Comparison of ENCODE assay signal across 9 cellular contexts in the genomic region with DNA sequence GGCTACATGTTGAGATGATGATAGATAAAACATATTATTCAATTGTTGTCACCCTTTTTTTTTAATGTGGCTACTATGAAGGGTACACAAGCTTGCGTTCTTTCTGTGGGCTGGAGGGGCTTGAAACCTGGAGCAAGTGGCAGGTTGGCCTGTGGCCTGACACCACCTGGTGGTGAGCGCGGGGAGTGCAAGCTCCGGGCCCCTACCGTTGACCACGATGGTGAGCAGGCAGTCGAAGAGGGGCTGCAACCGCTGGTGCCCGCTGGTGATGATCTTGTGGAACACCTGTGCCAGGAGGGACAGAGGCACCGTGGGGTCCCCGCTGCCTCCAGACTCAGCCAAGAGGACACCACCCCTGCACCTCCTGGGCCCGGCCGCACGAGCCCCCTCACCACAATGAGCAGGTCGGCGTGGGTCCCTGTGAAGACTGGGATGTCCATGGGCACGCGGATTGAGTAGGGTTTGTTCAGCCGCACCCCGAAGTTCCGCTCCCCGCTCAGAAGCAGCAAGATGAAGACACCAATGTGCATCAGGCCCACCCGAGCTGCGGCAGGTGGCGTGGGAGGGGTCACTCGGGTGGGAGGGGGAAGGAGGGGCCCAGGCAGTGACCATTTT. TPM values are rescaled to one million over a fixed set of nuclear protein-coding genes. Genes with fewer than 3 reads are reported as not detected.
A peak's percentile ranks its signal among the peaks of the same experiment; 100 is the strongest.
DNase-seq lines count a peak whose midpoint lies in the region; ATAC-seq and TF ChIP-seq lines count a peak whose summit lies in the region.
"Had no signal": no experiment of that assay in that cellular context is flagged by ENCODE, and none has a peak within 500 bp of the region (broad histone marks: within the 10 kb centered on the region; RNA-seq: fewer than 3 reads in every experiment).

No MANE protein-coding gene starts in this region.

- H3K9me3 Mint-ChIP-seq in glutamatergic neuron (ENCODE audit: unreplicated experiment) = peaks cover 5% of the 10 kb centered on the region

- H3K36me3 Mint-ChIP-seq in glutamatergic neuron (ENCODE audit: unreplicated experiment) = no peaks in the 10 kb centered on the region

- 32 to 39% (median 37%) methylated on average over 21 to 26 of the region's 26 CpGs for WGBS in psoas muscle, 3 donors
- WGBS in aorta, 2 donors = 34 to 44% methylated on average over 26 of the region's 26 CpGs

- H3K4me1 Mint-ChIP-seq in glutamatergic neuron (ENCODE audit: low read depth, unreplicated experiment) = peaks cover 4% of the 10 kb centered on the region

- H3K4me1 ChIP-seq in psoas muscle (no peaks in the 10 kb centered on the region), aorta (ENCODE audit: control insufficient read depth in 1 of 2, insufficient read depth in 2 of 2, low read length in 2 of 2) (no peaks in the 10 kb centered on the region)

- H3K27ac ChIP-seq in psoas muscle (no peak overlapping the region), aorta (ENCODE audit: low read depth in 1 of 2, low read length in 2 of 2) (no peak overlapping the region)

- H3K36me3 ChIP-seq in psoas muscle (ENCODE audit: insufficient read depth in 1 of 2, low read depth in 1 of 2) (no peaks in the 10 kb centered on the region), aorta (ENCODE audit: control insufficient read depth in 1 of 2, insufficient read depth in 2 of 2, low read length in 1 of 2) (no peaks in the 10 kb centered on the region)

- peak; percentile 78 for DNase-seq in DMS53 (lab: John Stamatoyannopoulos, UW)
- DNase-seq in Kasumi-1 (lab: John Stamatoyannopoulos, UW) = peak; percentile 66 to 72
- peak; percentile 80 for DNase-seq in activated gamma-delta T cell treated with Interleukin-2 at 50 U/mL for 16 hours
- DNase-seq in glutamatergic neuron = peak; percentile 97
- DNase-seq in psoas muscle = peak; percentile 76 to 83
- DNase-seq in aorta = peak; percentile 79 to 94

- peaks cover 10% of the 10 kb centered on the region for H3K27me3 Mint-ChIP-seq in glutamatergic neuron (ENCODE audit: unreplicated experiment)
- H3K27me3 Mint-ChIP-seq: activated naive CD8-positive, alpha-beta T cell had no signal

- H3K27ac Mint-ChIP-seq in glutamatergic neuron (ENCODE audit: unreplicated experiment) = no peak overlapping the region
- H3K27ac Mint-ChIP-seq: activated naive CD8-positive, alpha-beta T cell had no signal

- no peaks in the 10 kb centered on the region for H3K27me3 ChIP-seq in psoas muscle (ENCODE audit: insufficient read depth in 3 of 3, low read length in 2 of 3)
- no peaks in the 10 kb centered on the region for H3K27me3 ChIP-seq in aorta (ENCODE audit: control insufficient read depth in 1 of 2, insufficient read depth in 2 of 2, low read length in 1 of 2)

- ATAC-seq in SK-N-SH treated with all-trans-retinoic acid at 6 μM for 48 hours = peak; percentile 75
- ATAC-seq in psoas muscle = peak; percentile 55 to 75 (median 72)
- peak; percentile 54 for ATAC-seq in aorta (ENCODE audit: low FRiP score)
- no peak for ATAC-seq in GM21423 (IDR thresholded peaks at IDR 0.05; ENCODE audit: unreplicated experiment)

- no peak overlapping the region for H3K4me3 ChIP-seq in psoas muscle
- no peak overlapping the region for H3K4me3 ChIP-seq in aorta (ENCODE audit: low read length in 2 of 2)

- intact Hi-C loops in psoas muscle (cut with DNase I) (loop anchor here (2.0 to 10.0 kb wide), 3 partner anchors 35 to 211 kb away; a partner anchor contains a TSS), aorta (cut with DNase I) (loop anchor here in 1 of 2 donors (10.0 kb wide), 1 partner anchor 213 kb away; a partner anchor contains a TSS)

- H3K9me3 ChIP-seq in psoas muscle (no peaks in the 10 kb centered on the region), aorta (ENCODE audit: control insufficient read depth, low read length) (no peaks in the 10 kb centered on the region)

- TF ChIP-seq CTCF in glutamatergic neuron (IDR thresholded peaks at IDR 0.05; ENCODE audit: partially characterized antibody, unreplicated experiment) = peak; percentile 96
- peak; percentile 94 for TF ChIP-seq CTCF in psoas muscle (IDR thresholded peaks at IDR 0.05)

- H3K4me3 Mint-ChIP-seq in glutamatergic neuron (ENCODE audit: unreplicated experiment) = no peak overlapping the region
- H3K4me3 Mint-ChIP-seq: activated naive CD8-positive, alpha-beta T cell had no signal

TF ChIP-seq in SK-N-SH treated with all-trans-retinoic acid at 6 μM for 48 hours, 23 proteins besides CTCF, POLR2A, EP300 and RAD21:
- TF ChIP-seq CSDC2 (CRISPR knock-in tag; IDR thresholded peaks at IDR 0.05) = no peak
- TF ChIP-seq GLIS3 (CRISPR knock-in tag; IDR thresholded peaks at IDR 0.05) = no peak
- TF ChIP-seq ARNTL (CRISPR knock-in tag; IDR thresholded peaks at IDR 0.05; ENCODE audit: borderline replicate concordance, low read depth) = no peak

RNA-seq across cellular contexts. Expression of a gene that starts 14.5 kb away (rescaled TPM):
- 106 TPM for total RNA-seq in glutamatergic neuron (ENCODE audit: unreplicated experiment)
- total RNA-seq in psoas muscle = 10 to 100 TPM in 1 of 4 donors, 1 to 10 TPM in 3; 1.7 to 10.4 (median 2.8) TPM
- 1 to 10 TPM; 2.3 to 4.8 (median 2.3) TPM for polyA plus RNA-seq in psoas muscle
- 10 to 100 TPM; 10.7 to 32.6 TPM for total RNA-seq in aorta
- 1 to 10 TPM; 6.1 to 7.8 TPM for polyA plus RNA-seq in aorta

RNA-seq across cellular contexts. Expression of a gene that starts 22.3 kb away (rescaled TPM):
- total RNA-seq in glutamatergic neuron (ENCODE audit: unreplicated experiment) (not detected), psoas muscle (not detected), aorta (not detected)
- polyA plus RNA-seq in psoas muscle (under 1 TPM in 1 of 3 donors, not detected in 2; 0.04 TPM), aorta (1 to 10 TPM in 1 of 2 donors, not detected in 1; 1.8 TPM)

RNA-seq across cellular contexts. Expression of a gene that starts 29.4 kb away (rescaled TPM):
- 59.4 TPM for total RNA-seq in glutamatergic neuron (ENCODE audit: unreplicated experiment)
- 1 to 10 TPM; 1.4 to 3.4 (median 2.7) TPM for total RNA-seq in psoas muscle
- 1 to 10 TPM; 1.3 to 1.7 (median 1.5) TPM for polyA plus RNA-seq in psoas muscle
- total RNA-seq in aorta = 10 to 100 TPM; 20.2 to 23.6 TPM
- 1 to 10 TPM; 5.8 to 7.4 TPM for polyA plus RNA-seq in aorta

RNA-seq across cellular contexts. Expression of a gene that starts 34.0 kb away (rescaled TPM):
- total RNA-seq in glutamatergic neuron (ENCODE audit: unreplicated experiment) = not detected
- total RNA-seq in psoas muscle = not detected
- not detected for polyA plus RNA-seq in psoas muscle
- total RNA-seq in aorta = not detected
- polyA plus RNA-seq in aorta = under 1 TPM in 1 of 2 donors, not detected in 1; 0.25 TPM

RNA-seq across cellular contexts. Expression of a gene that starts 35.0 kb away (rescaled TPM):
- total RNA-seq in glutamatergic neuron (ENCODE audit: unreplicated experiment) (0.12 TPM), psoas muscle (not detected), aorta (not detected)
- polyA plus RNA-seq in psoas muscle (not detected), aorta (under 1 TPM in 1 of 2 donors, not detected in 1; 0.13 TPM)

Comparison
In these comparisons a context has a peak if more than half of its experiments do, and no peak if none do; other contexts are left out.
1. RNA of a gene that starts 29.4 kb away (total RNA-seq): 59.4 TPM in glutamatergic neuron (single experiment) and 20.2 to 23.6 TPM in aorta; 1.4 to 3.4 TPM in psoas muscle; every median in the first group is over 4 times any median in the second.
2. Peak in every context shown above with its lines, with median percentiles within 50 percentile points of each other: DNase-seq.